ENCODE assay signal across 9 cellular contexts in genomic region chr10:51389415-51390342, GRCh38.
DNase-seq lines count a peak whose midpoint lies in the region; ATAC-seq, FAIRE-seq and TF ChIP-seq lines count a peak whose summit lies in the region.
"Had no signal": no experiment of that assay in that cellular context is flagged by ENCODE, and none has a peak within 500 bp of the region (broad histone marks: within the 10 kb centered on the region; RNA-seq: fewer than 3 reads in every experiment).

No MANE protein-coding gene starts in this region.

- no peaks in the 10 kb centered on the region for H3K27me3 ChIP-seq in astrocyte (ENCODE audit: insufficient read depth, low read length)

- no peak overlapping the region for H3K27ac ChIP-seq in astrocyte (ENCODE audit: low read depth, low read length)

- no peak overlapping the region for H2AFZ ChIP-seq in astrocyte (ENCODE audit: low read depth, low read length)

- H3K36me3 Mint-ChIP-seq in astrocyte (ENCODE audit: low read depth, unreplicated experiment) = no peaks in the 10 kb centered on the region
- H3K36me3 Mint-ChIP-seq: activated naive CD4-positive, alpha-beta T cell treated with anti-CD3 and anti-CD28 coated beads, Interleukin-2, amount 50 U/mL, for 24 hours had no signal

- peak; percentile 53 for TF ChIP-seq CTCF in astrocyte (IDR thresholded peaks at IDR 0.05; ENCODE audit: insufficient read depth, low read depth, low read length)

- no peaks in the 10 kb centered on the region for H3K79me2 ChIP-seq in astrocyte (ENCODE audit: insufficient read depth, low read length)

- no peak overlapping the region for H3K4me3 ChIP-seq in astrocyte (ENCODE audit: insufficient read depth, low read depth, low read length)

- no peaks in the 10 kb centered on the region for H3K27me3 Mint-ChIP-seq in astrocyte (ENCODE audit: low read depth, unreplicated experiment)
- H3K27me3 Mint-ChIP-seq: activated naive CD4-positive, alpha-beta T cell treated with anti-CD3 and anti-CD28 coated beads, Interleukin-2, amount 50 U/mL, for 24 hours had no signal

- FAIRE-seq in astrocyte (lab: Jason Lieb, UNC) = peak; percentile 99

- peak; percentile 58 for DNase-seq in Daoy (ENCODE audit: low read depth)
- DNase-seq in RPMI8226 = peak; percentile 37
- DNase-seq in astrocyte (ENCODE audit: low read depth) = peak; percentile 100
- peak; percentile 39 for DNase-seq in inferior parietal cortex (ENCODE audit: extremely low spot score)
- peak in 2 of 3 experiments; percentile 0 to 1 for DNase-seq in stimulated activated CD4-positive, alpha-beta T cell treated with anti-CD3 and anti-CD28 coated beads, TNF-alpha, amount 100 ng/mL, for 4 hours (ENCODE audit: low read depth in 3 of 3)
- DNase-seq in effector CD4-positive, alpha-beta T cell = no peak

- no peaks in the 10 kb centered on the region for H3K9me3 Mint-ChIP-seq in astrocyte (ENCODE audit: unreplicated experiment)
- H3K9me3 Mint-ChIP-seq: activated naive CD4-positive, alpha-beta T cell treated with anti-CD3 and anti-CD28 coated beads, Interleukin-2, amount 50 U/mL, for 24 hours had no signal

- peaks cover 10% of the 10 kb centered on the region for H3K4me1 ChIP-seq in astrocyte (ENCODE audit: insufficient read depth, low read length)

- H3K4me3 Mint-ChIP-seq in astrocyte (ENCODE audit: unreplicated experiment) = no peak overlapping the region
- H3K4me3 Mint-ChIP-seq: activated naive CD4-positive, alpha-beta T cell treated with anti-CD3 and anti-CD28 coated beads, Interleukin-2, amount 50 U/mL, for 24 hours had no signal

- no peaks in the 10 kb centered on the region for H4K20me1 ChIP-seq in astrocyte (ENCODE audit: insufficient read depth, low read length)

- H3K4me2 ChIP-seq in astrocyte (ENCODE audit: low read length) = peak overlapping the region; percentile 9

- H3K36me3 ChIP-seq in astrocyte (ENCODE audit: insufficient read depth, low read length) = no peaks in the 10 kb centered on the region

- ATAC-seq in GM19372 (IDR thresholded peaks at IDR 0.05; ENCODE audit: low read depth, unreplicated experiment) (peak; percentile 95), HG03342 (IDR thresholded peaks at IDR 0.05; ENCODE audit: unreplicated experiment) (peak; percentile 97)

- H3K4me1 Mint-ChIP-seq in astrocyte (ENCODE audit: low read depth, unreplicated experiment) = peaks cover 6% of the 10 kb centered on the region
- H3K4me1 Mint-ChIP-seq: activated naive CD4-positive, alpha-beta T cell treated with anti-CD3 and anti-CD28 coated beads, Interleukin-2, amount 50 U/mL, for 24 hours had no signal

- H3K9ac ChIP-seq in astrocyte (ENCODE audit: low read length) = no peak overlapping the region

- no peaks in the 10 kb centered on the region for H3K9me3 ChIP-seq in astrocyte (ENCODE audit: insufficient read depth, low read depth, low read length)

- H3K27ac Mint-ChIP-seq in astrocyte (ENCODE audit: unreplicated experiment) = no peak overlapping the region
- H3K27ac Mint-ChIP-seq: activated naive CD4-positive, alpha-beta T cell treated with anti-CD3 and anti-CD28 coated beads, Interleukin-2, amount 50 U/mL, for 24 hours had no signal
